In genomic region chr22:46079093-46079860, GRCh38 we compare ENCODE assay signal across 10 cellular contexts.
DNase-seq lines count a peak whose midpoint lies in the region; ATAC-seq, FAIRE-seq and TF ChIP-seq lines count a peak whose summit lies in the region.
"Had no signal": no experiment of that assay in that cellular context is flagged by ENCODE, and none has a peak within 500 bp of the region (broad histone marks: within the 10 kb centered on the region; RNA-seq: fewer than 3 reads in every experiment).

No MANE protein-coding gene starts in this region.

- DNase-seq in MCF 10A (ENCODE audit: unreplicated experiment) (no peak), kidney (peak; percentile 74), suprapubic skin (ENCODE audit: low spot score in 2 of 2) (peak; percentile 71 to 76), T-helper 9 cell (no peak), SKM-1 treated with dmso at 0.1 percent for 144 hours (lab: John Stamatoyannopoulos, UW; ENCODE audit: unreplicated experiment) (no peak), smooth muscle cell (lab: John Stamatoyannopoulos, UW; ENCODE audit: unreplicated experiment) (no peak)
- no peak for DNase-seq in activated T-cell treated with anti-CD3 and anti-CD28 coated beads, Interleukin-2, amount 50 U/mL, for 72 hours
- DNase-seq: activated CD4-positive, alpha-beta memory T cell treated with anti-CD3 and anti-CD28 coated beads for 36 hours; RPMI8226 had no signal

- peaks cover 45% of the 10 kb centered on the region for H4K20me1 ChIP-seq in smooth muscle cell (ENCODE audit: low read depth)

- TF ChIP-seq CTCF in MCF 10A (IDR thresholded peaks at IDR 0.05; ENCODE audit: unreplicated experiment) (no peak), kidney (IDR thresholded peaks at IDR 0.05; ENCODE audit: borderline replicate concordance, extremely low read depth, insufficient read depth) (no peak), suprapubic skin (IDR thresholded peaks at IDR 0.05) (no peak), smooth muscle cell (IDR thresholded peaks at IDR 0.05; ENCODE audit: borderline replicate concordance, insufficient read depth, poor library complexity, severe bottlenecking) (no peak)

- H3K4me1 ChIP-seq in kidney (ENCODE audit: control insufficient read depth in 1 of 2, insufficient read depth in 1 of 2, low read depth in 1 of 2, low read length in 2 of 2) (peaks cover 50 to 58% of the 10 kb centered on the region in 2 donors), suprapubic skin (peaks cover 93% of the 10 kb centered on the region), smooth muscle cell (ENCODE audit: low read depth) (no peaks in the 10 kb centered on the region)

- H3K27ac ChIP-seq in kidney (ENCODE audit: low read depth in 2 of 2, low read length in 2 of 2) (peak overlapping the region; percentile 95 to 98), suprapubic skin (peak overlapping the region; percentile 98), smooth muscle cell (ENCODE audit: low read depth) (no peak overlapping the region)

- peak overlapping the region; percentile 100 for H3K27ac Mint-ChIP-seq in MCF 10A (ENCODE audit: low read depth, unreplicated experiment)
- H3K27ac Mint-ChIP-seq in activated T-cell treated with anti-CD3 and anti-CD28 coated beads, Interleukin-2, amount 50 U/mL, for 72 hours = no peak overlapping the region
- H3K27ac Mint-ChIP-seq: activated CD4-positive, alpha-beta memory T cell treated with anti-CD3 and anti-CD28 coated beads for 36 hours had no signal

- H3K27me3 Mint-ChIP-seq in MCF 10A (ENCODE audit: insufficient read depth, unreplicated experiment) = no peaks in the 10 kb centered on the region
- no peaks in the 10 kb centered on the region for H3K27me3 Mint-ChIP-seq in activated T-cell treated with anti-CD3 and anti-CD28 coated beads, Interleukin-2, amount 50 U/mL, for 72 hours (ENCODE audit: low read depth)
- H3K27me3 Mint-ChIP-seq: activated CD4-positive, alpha-beta memory T cell treated with anti-CD3 and anti-CD28 coated beads for 36 hours had no signal

- peaks cover 99% of the 10 kb centered on the region for H3K36me3 Mint-ChIP-seq in MCF 10A (ENCODE audit: insufficient read depth, unreplicated experiment)
- H3K36me3 Mint-ChIP-seq in activated T-cell treated with anti-CD3 and anti-CD28 coated beads, Interleukin-2, amount 50 U/mL, for 72 hours (ENCODE audit: insufficient read depth in 2 of 2) = no peaks in the 10 kb centered on the region
- H3K36me3 Mint-ChIP-seq: activated CD4-positive, alpha-beta memory T cell treated with anti-CD3 and anti-CD28 coated beads for 36 hours had no signal

- TF ChIP-seq POLR2A in suprapubic skin (IDR thresholded peaks at IDR 0.05) = no peak

- CTCF ChIA-PET in MCF 10A (lab: Yijun Ruan, JAX) = interaction anchor here (0.6 to 3.5 kb wide), 4 partner anchors 10 to 73 kb away, joined by 3 to 13 read pairs (median 4); no protein-coding TSS in a partner anchor

- H3K9ac ChIP-seq in kidney (ENCODE audit: low read length in 2 of 2) (peak overlapping the region; percentile 56 to 93), smooth muscle cell (ENCODE audit: low read depth) (no peak overlapping the region)

- POLR2A ChIA-PET in MCF 10A (lab: Yijun Ruan, JAX) = interaction anchor here (0.8 to 11.2 kb wide), 14 partner anchors 9 to 257 kb away, joined by 3 to 1278 read pairs (median 12); partner anchors contain the start of gene TRMU

- H3K79me2 ChIP-seq in smooth muscle cell (ENCODE audit: low read depth) = no peaks in the 10 kb centered on the region

- H3K4me1 Mint-ChIP-seq in MCF 10A (ENCODE audit: insufficient read depth, unreplicated experiment) = peaks cover 27% of the 10 kb centered on the region
- H3K4me1 Mint-ChIP-seq in activated T-cell treated with anti-CD3 and anti-CD28 coated beads, Interleukin-2, amount 50 U/mL, for 72 hours (ENCODE audit: low read depth) = peaks cover 9% of the 10 kb centered on the region

- no peak for FAIRE-seq in kidney (lab: Jason Lieb, UNC)

- ATAC-seq in activated T-cell treated with anti-CD3 and anti-CD28 coated beads, Interleukin-2, amount 50 U/mL, for 72 hours (replicated peaks in 1 of 2) = no peak

- no peaks in the 10 kb centered on the region for H3F3A ChIP-seq in smooth muscle cell (ENCODE audit: low read depth)

- intact Hi-C loops in MCF 10A (cut with micrococcal nuclease) = no loop called here
- intact Hi-C loops in kidney (cut with DNase I) = no loop called here

- peak overlapping the region; percentile 23 to 52 for H3K4me3 ChIP-seq in kidney (ENCODE audit: low read length in 2 of 2)
- peak overlapping the region; percentile 79 for H3K4me3 ChIP-seq in suprapubic skin
- H3K4me3 ChIP-seq in smooth muscle cell = no peak overlapping the region

- no peaks in the 10 kb centered on the region for H3K9me3 Mint-ChIP-seq in MCF 10A (ENCODE audit: unreplicated experiment)
- H3K9me3 Mint-ChIP-seq in activated T-cell treated with anti-CD3 and anti-CD28 coated beads, Interleukin-2, amount 50 U/mL, for 72 hours = no peaks in the 10 kb centered on the region
- H3K9me3 Mint-ChIP-seq: activated CD4-positive, alpha-beta memory T cell treated with anti-CD3 and anti-CD28 coated beads for 36 hours had no signal

- no peak overlapping the region for H3K4me2 ChIP-seq in smooth muscle cell

- H3K36me3 ChIP-seq in kidney (ENCODE audit: control insufficient read depth in 1 of 2, insufficient read depth in 2 of 2, low read length in 2 of 2) (peaks cover under 1 to 7% of the 10 kb centered on the region in 2 donors), suprapubic skin (no peaks in the 10 kb centered on the region), smooth muscle cell (ENCODE audit: low read depth) (no peaks in the 10 kb centered on the region)

- no peak for TF ChIP-seq RAD21 in Ishikawa (IDR thresholded peaks at IDR 0.05; ENCODE audit: low read depth)

- BruUV-seq in MCF 10A (replicated peaks; lab: Mats Ljungman, UMichigan) = TSS peak; percentile 71

- no peaks in the 10 kb centered on the region for H3K27me3 ChIP-seq in suprapubic skin
- no peaks in the 10 kb centered on the region for H3K27me3 ChIP-seq in smooth muscle cell (ENCODE audit: low read depth)

- H3K9me3 ChIP-seq in kidney (ENCODE audit: control insufficient read depth in 1 of 2, low read length in 2 of 2) (no peaks in the 10 kb centered on the region), suprapubic skin (no peaks in the 10 kb centered on the region), smooth muscle cell (replicated peaks; ENCODE audit: low read depth) (no peaks in the 10 kb centered on the region)

- H3K4me3 Mint-ChIP-seq in MCF 10A (ENCODE audit: unreplicated experiment) = peak overlapping the region; percentile 96
- H3K4me3 Mint-ChIP-seq in activated T-cell treated with anti-CD3 and anti-CD28 coated beads, Interleukin-2, amount 50 U/mL, for 72 hours = no peak overlapping the region
- H3K4me3 Mint-ChIP-seq: activated CD4-positive, alpha-beta memory T cell treated with anti-CD3 and anti-CD28 coated beads for 36 hours had no signal

- 20% methylated on average over 15 of the region's 21 CpGs for WGBS in suprapubic skin
- 95% methylated on average over 21 of the region's 21 CpGs for WGBS in smooth muscle cell (ENCODE audit: low lambda C conversion rate)

- no peak for TF ChIP-seq EP300 in Ishikawa (IDR thresholded peaks at IDR 0.05; ENCODE audit: borderline replicate concordance)
- TF ChIP-seq EP300 in suprapubic skin (IDR thresholded peaks at IDR 0.05) = no peak

- H2AFZ ChIP-seq in smooth muscle cell (ENCODE audit: low read depth) = no peak overlapping the region

TF ChIP-seq in Ishikawa, 13 proteins besides CTCF, POLR2A, EP300 and RAD21:
- TF ChIP-seq CEBPB (IDR thresholded peaks at IDR 0.05) (no peak), EGR1 (IDR thresholded peaks at IDR 0.05) (0 out of 2 replicates have a peak, but pooled peaks have one; percentile 3)

Comparison
In these comparisons a context has a peak if more than half of its experiments do, and no peak if none do; other contexts are left out.
1. DNase-seq: peak in kidney (single experiment) and suprapubic skin (2 of 2); none in MCF 10A (single experiment), T-helper 9 cell (single experiment), SKM-1 treated with dmso at 0.1 percent for 144 hours (single experiment), smooth muscle cell (single experiment) and activated T-cell treated with anti-CD3 and anti-CD28 coated beads, Interleukin-2, amount 50 U/mL, for 72 hours (0 of 2).